Comparison of ENCODE assay signal across 8 cellular contexts in the genomic region with DNA sequence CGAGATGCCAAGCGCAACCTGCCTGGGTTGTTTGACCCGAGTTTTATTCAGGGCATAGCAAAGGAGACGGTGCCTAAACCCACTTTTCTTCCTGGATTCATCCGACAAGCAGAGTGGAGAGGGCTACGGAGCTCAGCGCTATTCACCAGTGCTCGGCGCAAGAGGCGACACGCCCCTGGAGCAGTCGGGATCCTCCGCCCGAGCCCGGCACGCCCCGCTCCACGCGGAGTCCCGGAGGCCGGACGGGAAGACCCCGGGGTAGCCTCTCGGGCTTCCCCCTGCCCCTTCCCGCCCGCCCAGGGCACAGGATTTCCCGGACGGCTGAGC. TPM values are rescaled to one million over a fixed set of nuclear protein-coding genes. Genes with fewer than 3 reads are reported as not detected.
DNase-seq lines count a peak whose midpoint lies in the region; ATAC-seq and TF ChIP-seq lines count a peak whose summit lies in the region.

No MANE protein-coding gene starts in this region.

- peaks cover 37 to 60% (median 54%) of the 10 kb centered on the region in 4 donors for H3K4me1 Mint-ChIP-seq in naive thymus-derived CD8-positive, alpha-beta T cell

- H3K4me1 ChIP-seq in MM.1S (ENCODE audit: low read length), result peaks cover 6% of the 10 kb centered on the region; the same call in 1 of the 2 replicates
- peaks cover 4% of the 10 kb centered on the region for H3K4me1 ChIP-seq in fibroblast of lung (ENCODE audit: control insufficient read depth, extremely low read depth, insufficient read depth, low read length)
- peaks cover 24 to 52% (median 42%) of the 10 kb centered on the region in 4 donors for H3K4me1 ChIP-seq in upper lobe of left lung

- no peaks in the 10 kb centered on the region for H3K27me3 Mint-ChIP-seq in naive thymus-derived CD8-positive, alpha-beta T cell

- H3K27ac Mint-ChIP-seq in naive thymus-derived CD8-positive, alpha-beta T cell, result peak overlapping the region; percentile 78 to 98 (median 94)

- H3K36me3 Mint-ChIP-seq in naive thymus-derived CD8-positive, alpha-beta T cell, result peaks cover 17 to 31% (median 20%) of the 10 kb centered on the region in 3 donors

- H3K4me3 Mint-ChIP-seq in naive thymus-derived CD8-positive, alpha-beta T cell, result peak overlapping the region; percentile 87 to 97 (median 94)

- H3K4me2 ChIP-seq in MM.1S (ENCODE audit: low read depth, low read length), result peak overlapping the region; percentile 99
- H3K4me2 ChIP-seq in fibroblast of lung (ENCODE audit: extremely low read depth, insufficient read depth, low read length), result peak overlapping the region; percentile 99

- H3K36me3 ChIP-seq in MM.1S (replicated peaks; ENCODE audit: insufficient read depth, low read length), result no peaks in the 10 kb centered on the region
- H3K36me3 ChIP-seq in fibroblast of lung (ENCODE audit: control insufficient read depth, insufficient read depth, low read length), result no peaks in the 10 kb centered on the region
- no peaks in the 10 kb centered on the region for H3K36me3 ChIP-seq in upper lobe of left lung

- CTCF ChIA-PET in HEK293T (lab: Yijun Ruan, JAX), result interaction anchor here (0.5 to 1.3 kb wide), 2 partner anchors 53 to 164 kb away, joined by 3 to 4 read pairs; no protein-coding TSS in a partner anchor

- H4K20me1 ChIP-seq in MM.1S (ENCODE audit: insufficient read depth, low read length) (no peaks in the 10 kb centered on the region), fibroblast of lung (ENCODE audit: control insufficient read depth, extremely low read depth, insufficient read depth, low read length) (no peaks in the 10 kb centered on the region)

- peak overlapping the region; percentile 96 for H3K4me3 ChIP-seq in MM.1S (ENCODE audit: low read length)
- peak overlapping the region; percentile 85 to 93 (median 92) for H3K4me3 ChIP-seq in fibroblast of lung (replicated peaks in 1 of 4; ENCODE audit: control extremely low read depth in 1 of 4, insufficient read depth in 1 of 4, low read depth in 3 of 4, low read length in 4 of 4)
- peak overlapping the region; percentile 70 to 96 (median 76) for H3K4me3 ChIP-seq in upper lobe of left lung

- no peaks in the 10 kb centered on the region for H3K9me3 Mint-ChIP-seq in naive thymus-derived CD8-positive, alpha-beta T cell

- H3K27me3 ChIP-seq in MM.1S (replicated peaks; ENCODE audit: insufficient read depth, low read length), result no peaks in the 10 kb centered on the region
- H3K27me3 ChIP-seq in fibroblast of lung (ENCODE audit: control insufficient read depth, insufficient read depth, low read length), result no peaks in the 10 kb centered on the region
- no peaks in the 10 kb centered on the region for H3K27me3 ChIP-seq in upper lobe of left lung

- POLR2A ChIA-PET in HEK293T (lab: Yijun Ruan, JAX), result interaction anchor here (1.0 to 2.4 kb wide), 10 partner anchors 9 to 151 kb away, joined by 4 to 28 read pairs (median 6); no protein-coding TSS in a partner anchor
- POLR2A ChIA-PET in naive thymus-derived CD8-positive, alpha-beta T cell (lab: Charles Lee), result interaction anchor here (1.0 to 11.2 kb wide), 30 partner anchors 9 to 161 kb away, joined by 3 to 152 read pairs (median 10); no protein-coding TSS in a partner anchor

- H3K27ac ChIP-seq in MM.1S (ENCODE audit: low read length), result peak overlapping the region; percentile 66; the same call in 1 of the 2 replicates
- H3K27ac ChIP-seq in fibroblast of lung (ENCODE audit: insufficient read depth, low read length), result peak overlapping the region; percentile 74
- peak overlapping the region; percentile 96 to 98 (median 98) for H3K27ac ChIP-seq in upper lobe of left lung

- H3K9ac ChIP-seq in MM.1S (ENCODE audit: low read length), result peak overlapping the region; percentile 73
- H3K9ac ChIP-seq in fibroblast of lung (ENCODE audit: insufficient read depth, low read length), result peak overlapping the region; percentile 76

- WGBS in upper lobe of left lung, 2 donors, result 1% methylated on average over 25 of the region's 28 CpGs; no CpG with 5 or more reads in 1 of the 2 donors

- peaks cover 39% of the 10 kb centered on the region for H3K79me2 ChIP-seq in MM.1S (ENCODE audit: low read length)
- no peaks in the 10 kb centered on the region for H3K79me2 ChIP-seq in fibroblast of lung (ENCODE audit: control insufficient read depth, insufficient read depth, low read length)

- ATAC-seq in naive thymus-derived CD8-positive, alpha-beta T cell, result peak; percentile 11 to 26
- ATAC-seq in upper lobe of left lung (ENCODE audit: low FRiP score in 2 of 2), result peak; percentile 82 to 88

- H3K9me3 ChIP-seq in MM.1S (replicated peaks; ENCODE audit: insufficient read depth, low read length) (no peaks in the 10 kb centered on the region), fibroblast of lung (ENCODE audit: control insufficient read depth, insufficient read depth, low read depth, low read length) (no peaks in the 10 kb centered on the region), upper lobe of left lung (no peaks in the 10 kb centered on the region)

- H3K9me2 ChIP-seq in MM.1S (replicated peaks; ENCODE audit: insufficient read depth, low read length), result no peaks in the 10 kb centered on the region

- peaks cover 6% of the 10 kb centered on the region; the same call in 1 of the 2 replicates for H3F3A ChIP-seq in MM.1S (ENCODE audit: insufficient read depth, low read length)

- TF ChIP-seq CTCF in MM.1S (IDR thresholded peaks at IDR 0.05; ENCODE audit: low read length), result no peak
- TF ChIP-seq CTCF in fibroblast of lung (conservative IDR thresholded peaks at IDR 0.05 in 1 of 2, IDR thresholded peaks at IDR 0.05 in 1 of 2; ENCODE audit: low read depth in 1 of 2, low read length in 2 of 2), result no peak
- no peak for TF ChIP-seq CTCF in upper lobe of left lung (IDR thresholded peaks at IDR 0.05)

- TF ChIP-seq EP300 in upper lobe of left lung (IDR thresholded peaks at IDR 0.05), result no peak

- no peak for TF ChIP-seq POLR2A in upper lobe of left lung (IDR thresholded peaks at IDR 0.05)

- peak overlapping the region; percentile 83 for H2AFZ ChIP-seq in MM.1S (ENCODE audit: low read length)
- H2AFZ ChIP-seq in fibroblast of lung (ENCODE audit: low read length), result peak overlapping the region; percentile 92

- DNase-seq in NCI-H1694 treated with DMSO at 0.1 percent for 48 hours (lab: John Stamatoyannopoulos, UW) (peak; percentile 44), NCI-H1694 (lab: John Stamatoyannopoulos, UW) (no peak), HEK293T (ENCODE audit: extremely low spot score) (peak; percentile 67), MM.1S (peak; percentile 44), fibroblast of lung (ENCODE audit: low read depth in 2 of 2) (peak; percentile 54 to 68), upper lobe of left lung (peak in 1 of 2 donors; percentile 76)
- DNase-seq in activated CD8-positive, alpha-beta memory T cell treated with anti-CD3 and anti-CD28 coated beads, Interleukin-2, amount 50 U/mL, for 48 hours, result peak; percentile 79
- DNase-seq in naive thymus-derived CD8-positive, alpha-beta T cell, result peak in 8 of 10 donors; percentile 10 to 62 (median 40)

TF ChIP-seq in HEK293T, 16 proteins besides CTCF, POLR2A, EP300 and RAD21:
- TF ChIP-seq HDGF (IDR thresholded peaks at IDR 0.05; ENCODE audit: borderline replicate concordance), result no peak

RNA-seq across cellular contexts. Expression of a gene that starts 0.5 kb away (rescaled TPM):
- total RNA-seq in fibroblast of lung (10.9 and 11.3 TPM in 2 replicates), upper lobe of left lung (10 to 100 TPM; 27.3 to 62.4 (median 41.3) TPM)
- 8.9 and 9.5 TPM in 2 replicates for polyA plus RNA-seq in fibroblast of lung
- polyA plus RNA-seq in fibroblast of lung (2012), result 4.2 and 4.9 TPM in 2 replicates
- 12.2 and 13.5 TPM in 2 replicates for polyA minus RNA-seq in fibroblast of lung (ENCODE audit: low replicate concordance)
- total RNA-seq in naive thymus-derived CD8-positive, alpha-beta T cell, result 100 to 1,000 TPM; 182 to 186 TPM
- polyA plus RNA-seq in naive thymus-derived CD8-positive, alpha-beta T cell, result 10 to 100 TPM; 21.8 to 30.6 (median 24.1) TPM
